ENCODE assay signal across 8 cellular contexts in the genomic region with DNA sequence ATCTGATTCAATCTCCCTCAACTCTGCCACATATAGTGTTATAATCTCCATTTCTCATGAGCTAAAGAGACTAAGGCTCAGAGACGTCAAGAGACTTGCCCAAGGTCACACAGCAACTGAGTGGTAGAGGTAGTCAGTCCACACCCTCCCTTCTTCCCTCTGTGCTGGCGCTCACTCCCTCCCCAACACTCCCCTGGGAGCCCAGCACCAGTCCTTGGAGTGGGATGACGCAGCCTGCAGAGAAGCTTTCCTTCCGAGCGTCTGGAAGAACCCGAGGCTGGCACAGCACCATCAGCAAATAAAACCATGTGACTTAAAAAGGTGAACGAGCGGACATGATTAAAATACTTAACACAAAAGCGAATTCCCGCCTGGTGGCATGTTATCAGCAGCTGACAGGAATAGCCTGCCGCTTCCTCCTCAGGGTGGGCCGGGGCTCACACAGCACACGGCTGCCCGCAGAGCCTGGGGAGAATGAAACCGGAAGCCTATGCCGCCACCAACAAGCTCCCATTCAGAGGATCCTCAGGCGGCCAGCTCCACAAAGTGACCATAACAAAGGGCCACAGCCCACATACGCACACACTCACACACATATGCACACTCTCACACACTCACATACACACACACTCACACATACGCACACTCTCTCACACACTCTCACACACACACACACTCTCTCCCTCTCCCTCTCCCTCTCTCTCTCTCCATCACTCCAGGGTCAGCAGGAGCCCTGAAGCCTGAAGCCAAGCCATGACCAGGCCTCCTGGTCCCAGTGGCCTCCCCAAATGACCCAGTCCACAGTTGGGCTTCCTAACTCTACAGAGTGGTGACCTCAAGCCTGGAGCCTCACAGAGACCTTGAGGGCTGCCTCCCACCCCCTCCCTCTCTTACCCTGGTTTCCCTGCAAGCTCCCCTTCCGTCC.
DNase-seq lines count a peak whose midpoint lies in the region; ATAC-seq and TF ChIP-seq lines count a peak whose summit lies in the region.

No MANE protein-coding gene starts in this region.

- H3K27me3 ChIP-seq in mononuclear cell (ENCODE audit: insufficient read depth, low read length) (no peaks in the 10 kb centered on the region), upper lobe of right lung (no peaks in the 10 kb centered on the region)

- DNase-seq in T1000 (lab: John Stamatoyannopoulos, UW), result peak; percentile 55
- DNase-seq in epithelial cell of prostate (ENCODE audit: low read depth, low spot score), result peak; percentile 60
- peak; percentile 88 for DNase-seq in upper lobe of right lung

- peak overlapping the region; percentile 85 for H3K27ac ChIP-seq in epithelial cell of prostate
- peak overlapping the region; percentile 85 for H3K27ac ChIP-seq in upper lobe of right lung

- intact Hi-C loops in upper lobe of right lung (cut with DNase I), result no loop called here

- peak; percentile 36 for ATAC-seq in HG03354 (IDR thresholded peaks at IDR 0.05; ENCODE audit: poor library complexity, severe bottlenecking, unreplicated experiment)
- peak; percentile 88 for ATAC-seq in upper lobe of right lung
- ATAC-seq in HG03280 (IDR thresholded peaks at IDR 0.05; ENCODE audit: unreplicated experiment), result no peak
- ATAC-seq in HG02938 (IDR thresholded peaks at IDR 0.05; ENCODE audit: unreplicated experiment), result no peak

- H3K36me3 ChIP-seq in upper lobe of right lung, result no peaks in the 10 kb centered on the region

- H3K9me3 ChIP-seq in mononuclear cell (ENCODE audit: low read depth, low read length) (no peaks in the 10 kb centered on the region), upper lobe of right lung (no peaks in the 10 kb centered on the region)

- peak overlapping the region; percentile 58 for H3K4me3 ChIP-seq in GM12875 (ENCODE audit: low read depth, low read length)
- peak overlapping the region; percentile 3 for H3K4me3 ChIP-seq in mononuclear cell (ENCODE audit: low read length)
- H3K4me3 ChIP-seq in upper lobe of right lung, result peak overlapping the region; percentile 42

- H3K4me1 ChIP-seq in mononuclear cell (ENCODE audit: insufficient read depth, low read length) (peaks cover 59% of the 10 kb centered on the region), upper lobe of right lung (peaks cover 76% of the 10 kb centered on the region)

- no peak for TF ChIP-seq CTCF in GM12875 (IDR thresholded peaks at IDR 0.05; ENCODE audit: borderline replicate concordance, insufficient read depth, low read depth, low read length)
- TF ChIP-seq CTCF in upper lobe of right lung (IDR thresholded peaks at IDR 0.05), result no peak

Comparison
In these comparisons a context has a peak if more than half of its experiments do, and no peak if none do; other contexts are left out.
1. H3K4me3 ChIP-seq: peak in every context shown above with its lines; median percentile 58 in GM12875; 42 in upper lobe of right lung; 3 in mononuclear cell.
2. ATAC-seq: peak in HG03354 (single experiment) and upper lobe of right lung (single experiment); none in HG03280 (single experiment) and HG02938 (single experiment).
3. Peak in every context shown above with its lines, with median percentiles within 50 percentile points of each other: DNase-seq.